Comparison of ENCODE assay signal across 1 cellular context in the genomic region with DNA sequence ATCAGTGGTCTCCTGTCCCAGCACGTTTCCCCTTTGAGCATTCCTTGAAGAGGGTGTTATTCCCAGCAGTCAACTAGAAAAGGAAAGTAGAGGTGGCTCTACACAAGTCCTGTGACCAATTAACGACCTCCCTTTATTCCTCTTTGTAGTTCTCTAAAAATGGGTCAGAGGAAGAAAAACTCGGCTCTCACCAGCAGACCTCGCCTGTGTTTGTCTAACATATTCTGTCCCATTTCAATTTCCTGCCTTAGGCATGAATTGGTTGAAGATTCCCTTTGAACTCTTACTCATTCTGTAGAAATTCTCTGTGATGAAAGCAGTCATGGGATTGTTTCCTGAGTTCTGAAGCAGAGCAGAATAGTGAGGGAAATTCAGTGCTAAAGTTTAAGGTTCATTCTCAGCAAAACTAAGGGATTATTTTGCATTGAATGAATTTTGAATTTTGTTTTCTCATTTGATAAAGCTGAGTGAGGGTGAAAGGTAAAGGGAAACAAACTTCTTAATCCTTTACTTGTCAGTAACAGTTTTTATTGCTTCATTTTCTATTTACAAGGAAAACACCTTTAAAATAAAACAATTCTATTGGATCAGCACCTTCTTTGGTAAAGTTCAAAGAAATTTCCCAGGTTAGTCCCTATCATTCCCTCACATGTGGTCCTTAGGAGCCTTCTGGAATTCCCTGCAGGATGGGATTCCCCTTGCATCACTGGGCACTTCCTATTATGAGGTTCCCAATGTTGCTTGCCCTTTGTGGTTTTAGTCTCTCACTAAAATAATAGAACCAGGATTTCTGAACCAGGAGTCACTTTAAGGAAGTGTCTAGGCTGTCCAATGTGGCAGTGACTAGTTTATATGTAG.
TF ChIP-seq lines count a peak whose summit lies in the region.

No MANE protein-coding gene starts in this region.

TF ChIP-seq in HepG2, 621 proteins besides CTCF, POLR2A, EP300 and RAD21 (continued from another document and continues in another):
- TF ChIP-seq, protein P1, sequence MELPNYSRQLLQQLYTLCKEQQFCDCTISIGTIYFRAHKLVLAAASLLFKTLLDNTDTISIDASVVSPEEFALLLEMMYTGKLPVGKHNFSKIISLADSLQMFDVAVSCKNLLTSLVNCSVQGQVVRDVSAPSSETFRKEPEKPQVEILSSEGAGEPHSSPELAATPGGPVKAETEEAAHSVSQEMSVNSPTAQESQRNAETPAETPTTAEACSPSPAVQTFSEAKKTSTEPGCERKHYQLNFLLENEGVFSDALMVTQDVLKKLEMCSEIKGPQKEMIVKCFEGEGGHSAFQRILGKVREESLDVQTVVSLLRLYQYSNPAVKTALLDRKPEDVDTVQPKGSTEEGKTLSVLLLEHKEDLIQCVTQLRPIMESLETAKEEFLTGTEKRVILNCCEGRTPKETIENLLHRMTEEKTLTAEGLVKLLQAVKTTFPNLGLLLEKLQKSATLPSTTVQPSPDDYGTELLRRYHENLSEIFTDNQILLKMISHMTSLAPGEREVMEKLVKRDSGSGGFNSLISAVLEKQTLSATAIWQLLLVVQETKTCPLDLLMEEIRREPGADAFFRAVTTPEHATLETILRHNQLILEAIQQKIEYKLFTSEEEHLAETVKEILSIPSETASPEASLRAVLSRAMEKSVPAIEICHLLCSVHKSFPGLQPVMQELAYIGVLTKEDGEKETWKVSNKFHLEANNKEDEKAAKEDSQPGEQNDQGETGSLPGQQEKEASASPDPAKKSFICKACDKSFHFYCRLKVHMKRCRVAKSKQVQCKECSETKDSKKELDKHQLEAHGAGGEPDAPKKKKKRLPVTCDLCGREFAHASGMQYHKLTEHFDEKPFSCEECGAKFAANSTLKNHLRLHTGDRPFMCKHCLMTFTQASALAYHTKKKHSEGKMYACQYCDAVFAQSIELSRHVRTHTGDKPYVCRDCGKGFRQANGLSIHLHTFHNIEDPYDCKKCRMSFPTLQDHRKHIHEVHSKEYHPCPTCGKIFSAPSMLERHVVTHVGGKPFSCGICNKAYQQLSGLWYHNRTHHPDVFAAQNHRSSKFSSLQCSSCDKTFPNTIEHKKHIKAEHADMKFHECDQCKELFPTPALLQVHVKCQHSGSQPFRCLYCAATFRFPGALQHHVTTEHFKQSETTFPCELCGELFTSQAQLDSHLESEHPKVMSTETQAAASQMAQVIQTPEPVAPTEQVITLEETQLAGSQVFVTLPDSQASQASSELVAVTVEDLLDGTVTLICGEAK (IDR thresholded peaks at IDR 0.05): no peak
- TF ChIP-seq, protein P1 (CRISPR knock-in tag; IDR thresholded peaks at IDR 0.05): no peak; the same call in 1 of the 2 replicates
- TF ChIP-seq, protein P2, sequence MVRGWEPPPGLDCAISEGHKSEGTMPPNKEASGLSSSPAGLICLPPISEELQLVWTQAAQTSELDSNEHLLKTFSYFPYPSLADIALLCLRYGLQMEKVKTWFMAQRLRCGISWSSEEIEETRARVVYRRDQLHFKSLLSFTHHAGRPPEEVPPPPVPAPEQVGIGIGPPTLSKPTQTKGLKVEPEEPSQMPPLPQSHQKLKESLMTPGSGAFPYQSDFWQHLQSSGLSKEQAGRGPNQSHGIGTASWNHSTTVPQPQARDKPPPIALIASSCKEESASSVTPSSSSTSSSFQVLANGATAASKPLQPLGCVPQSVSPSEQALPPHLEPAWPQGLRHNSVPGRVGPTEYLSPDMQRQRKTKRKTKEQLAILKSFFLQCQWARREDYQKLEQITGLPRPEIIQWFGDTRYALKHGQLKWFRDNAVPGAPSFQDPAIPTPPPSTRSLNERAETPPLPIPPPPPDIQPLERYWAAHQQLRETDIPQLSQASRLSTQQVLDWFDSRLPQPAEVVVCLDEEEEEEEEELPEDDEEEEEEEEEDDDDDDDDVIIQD (CRISPR knock-in tag; IDR thresholded peaks at IDR 0.05; ENCODE audit: low read depth): peak; percentile 98
- TF ChIP-seq HNRNPUL1 (IDR thresholded peaks at IDR 0.05; ENCODE audit: low read depth, low read length): no peak
- peak; percentile 77; the same call in 1 of the 2 replicates for TF ChIP-seq TRIM24 (CRISPR knock-in tag; IDR thresholded peaks at IDR 0.05)
- TF ChIP-seq YEATS2 (CRISPR knock-in tag; IDR thresholded peaks at IDR 0.05; ENCODE audit: borderline replicate concordance): peak; percentile 1; the same call in 1 of the 2 replicates
- peak; percentile 38; the same call in 1 of the 2 replicates for TF ChIP-seq ZNF772 (CRISPR knock-in tag; IDR thresholded peaks at IDR 0.05)
- no peak for TF ChIP-seq KLF13 (CRISPR knock-in tag; IDR thresholded peaks at IDR 0.05)
- peak; percentile 47; the same call in 1 of the 2 replicates for TF ChIP-seq CREB1 (IDR thresholded peaks at IDR 0.05)
- peak; percentile 83; the same call in 1 of the 2 replicates for TF ChIP-seq CREB1 (CRISPR knock-in tag; IDR thresholded peaks at IDR 0.05)
- TF ChIP-seq, protein P3, sequence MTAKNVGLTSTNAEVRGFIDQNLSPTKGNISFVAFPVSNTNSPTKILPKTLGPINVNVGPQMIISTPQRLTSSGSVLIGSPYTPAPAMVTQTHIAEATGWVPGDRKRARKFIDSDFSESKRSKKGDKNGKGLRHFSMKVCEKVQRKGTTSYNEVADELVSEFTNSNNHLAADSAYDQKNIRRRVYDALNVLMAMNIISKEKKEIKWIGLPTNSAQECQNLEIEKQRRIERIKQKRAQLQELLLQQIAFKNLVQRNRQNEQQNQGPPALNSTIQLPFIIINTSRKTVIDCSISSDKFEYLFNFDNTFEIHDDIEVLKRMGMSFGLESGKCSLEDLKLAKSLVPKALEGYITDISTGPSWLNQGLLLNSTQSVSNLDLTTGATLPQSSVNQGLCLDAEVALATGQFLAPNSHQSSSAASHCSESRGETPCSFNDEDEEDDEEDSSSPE (CRISPR knock-in tag; IDR thresholded peaks at IDR 0.05): peak; percentile 18; the same call in 1 of the 2 replicates
- TF ChIP-seq, protein P4, sequence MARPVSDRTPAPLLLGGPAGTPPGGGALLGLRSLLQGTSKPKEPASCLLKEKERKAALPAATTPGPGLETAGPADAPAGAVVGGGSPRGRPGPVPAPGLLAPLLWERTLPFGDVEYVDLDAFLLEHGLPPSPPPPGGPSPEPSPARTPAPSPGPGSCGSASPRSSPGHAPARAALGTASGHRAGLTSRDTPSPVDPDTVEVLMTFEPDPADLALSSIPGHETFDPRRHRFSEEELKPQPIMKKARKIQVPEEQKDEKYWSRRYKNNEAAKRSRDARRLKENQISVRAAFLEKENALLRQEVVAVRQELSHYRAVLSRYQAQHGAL (CRISPR knock-in tag; IDR thresholded peaks at IDR 0.05; ENCODE audit: not compliant biosample characterization): no peak
- TF ChIP-seq, protein P5, sequence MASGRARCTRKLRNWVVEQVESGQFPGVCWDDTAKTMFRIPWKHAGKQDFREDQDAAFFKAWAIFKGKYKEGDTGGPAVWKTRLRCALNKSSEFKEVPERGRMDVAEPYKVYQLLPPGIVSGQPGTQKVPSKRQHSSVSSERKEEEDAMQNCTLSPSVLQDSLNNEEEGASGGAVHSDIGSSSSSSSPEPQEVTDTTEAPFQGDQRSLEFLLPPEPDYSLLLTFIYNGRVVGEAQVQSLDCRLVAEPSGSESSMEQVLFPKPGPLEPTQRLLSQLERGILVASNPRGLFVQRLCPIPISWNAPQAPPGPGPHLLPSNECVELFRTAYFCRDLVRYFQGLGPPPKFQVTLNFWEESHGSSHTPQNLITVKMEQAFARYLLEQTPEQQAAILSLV (CRISPR knock-in tag; IDR thresholded peaks at IDR 0.05; ENCODE audit: borderline replicate concordance): no peak
- TF ChIP-seq CBX2 (IDR thresholded peaks at IDR 0.05; ENCODE audit: low read depth, low read length): no peak
- TF ChIP-seq CBX2 (CRISPR knock-in tag; IDR thresholded peaks at IDR 0.05; ENCODE audit: low read depth): no peak
- TF ChIP-seq MZF1 (CRISPR knock-in tag; IDR thresholded peaks at IDR 0.05; ENCODE audit: borderline replicate concordance): no peak
- TF ChIP-seq, protein P6, sequence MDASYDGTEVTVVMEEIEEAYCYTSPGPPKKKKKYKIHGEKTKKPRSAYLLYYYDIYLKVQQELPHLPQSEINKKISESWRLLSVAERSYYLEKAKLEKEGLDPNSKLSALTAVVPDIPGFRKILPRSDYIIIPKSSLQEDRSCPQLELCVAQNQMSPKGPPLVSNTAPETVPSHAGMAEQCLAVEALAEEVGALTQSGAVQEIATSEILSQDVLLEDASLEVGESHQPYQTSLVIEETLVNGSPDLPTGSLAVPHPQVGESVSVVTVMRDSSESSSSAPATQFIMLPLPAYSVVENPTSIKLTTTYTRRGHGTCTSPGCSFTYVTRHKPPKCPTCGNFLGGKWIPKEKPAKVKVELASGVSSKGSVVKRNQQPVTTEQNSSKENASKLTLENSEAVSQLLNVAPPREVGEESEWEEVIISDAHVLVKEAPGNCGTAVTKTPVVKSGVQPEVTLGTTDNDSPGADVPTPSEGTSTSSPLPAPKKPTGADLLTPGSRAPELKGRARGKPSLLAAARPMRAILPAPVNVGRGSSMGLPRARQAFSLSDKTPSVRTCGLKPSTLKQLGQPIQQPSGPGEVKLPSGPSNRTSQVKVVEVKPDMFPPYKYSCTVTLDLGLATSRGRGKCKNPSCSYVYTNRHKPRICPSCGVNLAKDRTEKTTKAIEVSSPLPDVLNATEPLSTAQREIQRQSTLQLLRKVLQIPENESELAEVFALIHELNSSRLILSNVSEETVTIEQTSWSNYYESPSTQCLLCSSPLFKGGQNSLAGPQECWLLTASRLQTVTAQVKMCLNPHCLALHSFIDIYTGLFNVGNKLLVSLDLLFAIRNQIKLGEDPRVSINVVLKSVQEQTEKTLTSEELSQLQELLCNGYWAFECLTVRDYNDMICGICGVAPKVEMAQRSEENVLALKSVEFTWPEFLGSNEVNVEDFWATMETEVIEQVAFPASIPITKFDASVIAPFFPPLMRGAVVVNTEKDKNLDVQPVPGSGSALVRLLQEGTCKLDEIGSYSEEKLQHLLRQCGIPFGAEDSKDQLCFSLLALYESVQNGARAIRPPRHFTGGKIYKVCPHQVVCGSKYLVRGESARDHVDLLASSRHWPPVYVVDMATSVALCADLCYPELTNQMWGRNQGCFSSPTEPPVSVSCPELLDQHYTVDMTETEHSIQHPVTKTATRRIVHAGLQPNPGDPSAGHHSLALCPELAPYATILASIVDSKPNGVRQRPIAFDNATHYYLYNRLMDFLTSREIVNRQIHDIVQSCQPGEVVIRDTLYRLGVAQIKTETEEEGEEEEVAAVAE (CRISPR knock-in tag; IDR thresholded peaks at IDR 0.05; ENCODE audit: borderline replicate concordance): peak; percentile 81; the same call in 1 of the 2 replicates
- TF ChIP-seq, protein P7, sequence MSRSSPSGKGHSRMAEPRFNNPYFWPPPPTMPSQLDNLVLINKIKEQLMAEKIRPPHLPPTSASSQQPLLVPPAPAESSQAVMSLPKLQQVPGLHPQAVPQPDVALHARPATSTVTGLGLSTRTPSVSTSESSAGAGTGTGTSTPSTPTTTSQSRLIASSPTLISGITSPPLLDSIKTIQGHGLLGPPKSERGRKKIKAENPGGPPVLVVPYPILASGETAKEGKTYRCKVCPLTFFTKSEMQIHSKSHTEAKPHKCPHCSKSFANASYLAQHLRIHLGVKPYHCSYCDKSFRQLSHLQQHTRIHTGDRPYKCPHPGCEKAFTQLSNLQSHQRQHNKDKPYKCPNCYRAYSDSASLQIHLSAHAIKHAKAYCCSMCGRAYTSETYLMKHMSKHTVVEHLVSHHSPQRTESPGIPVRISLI (CRISPR knock-in tag; IDR thresholded peaks at IDR 0.05; ENCODE audit: borderline replicate concordance): no peak
- no peak for TF ChIP-seq SPEN (CRISPR knock-in tag; IDR thresholded peaks at IDR 0.05; ENCODE audit: low read depth)
- no peak for TF ChIP-seq ZNF572 (CRISPR knock-in tag; IDR thresholded peaks at IDR 0.05)
- peak; percentile 97 for TF ChIP-seq ZNF614 (CRISPR knock-in tag; IDR thresholded peaks at IDR 0.05; ENCODE audit: borderline replicate concordance)
- TF ChIP-seq, protein P8, sequence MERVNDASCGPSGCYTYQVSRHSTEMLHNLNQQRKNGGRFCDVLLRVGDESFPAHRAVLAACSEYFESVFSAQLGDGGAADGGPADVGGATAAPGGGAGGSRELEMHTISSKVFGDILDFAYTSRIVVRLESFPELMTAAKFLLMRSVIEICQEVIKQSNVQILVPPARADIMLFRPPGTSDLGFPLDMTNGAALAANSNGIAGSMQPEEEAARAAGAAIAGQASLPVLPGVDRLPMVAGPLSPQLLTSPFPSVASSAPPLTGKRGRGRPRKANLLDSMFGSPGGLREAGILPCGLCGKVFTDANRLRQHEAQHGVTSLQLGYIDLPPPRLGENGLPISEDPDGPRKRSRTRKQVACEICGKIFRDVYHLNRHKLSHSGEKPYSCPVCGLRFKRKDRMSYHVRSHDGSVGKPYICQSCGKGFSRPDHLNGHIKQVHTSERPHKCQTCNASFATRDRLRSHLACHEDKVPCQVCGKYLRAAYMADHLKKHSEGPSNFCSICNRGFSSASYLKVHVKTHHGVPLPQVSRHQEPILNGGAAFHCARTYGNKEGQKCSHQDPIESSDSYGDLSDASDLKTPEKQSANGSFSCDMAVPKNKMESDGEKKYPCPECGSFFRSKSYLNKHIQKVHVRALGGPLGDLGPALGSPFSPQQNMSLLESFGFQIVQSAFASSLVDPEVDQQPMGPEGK (CRISPR knock-in tag; IDR thresholded peaks at IDR 0.05): peak; percentile 53; the same call in 1 of the 2 replicates
- no peak for TF ChIP-seq ZFYVE20 (CRISPR knock-in tag; IDR thresholded peaks at IDR 0.05; ENCODE audit: borderline replicate concordance, low read depth)
- peak; percentile 72; the same call in 1 of the 2 replicates for TF ChIP-seq HHEX (CRISPR knock-in tag; IDR thresholded peaks at IDR 0.05)
- 0 out of 2 replicates have a peak, but pooled peaks have one; percentile 41 for TF ChIP-seq ZNF143 (CRISPR knock-in tag; IDR thresholded peaks at IDR 0.05)
- TF ChIP-seq ONECUT2 (CRISPR knock-in tag; IDR thresholded peaks at IDR 0.05): no peak
